Comparison of ENCODE assay signal across 8 cellular contexts in the genomic region with DNA sequence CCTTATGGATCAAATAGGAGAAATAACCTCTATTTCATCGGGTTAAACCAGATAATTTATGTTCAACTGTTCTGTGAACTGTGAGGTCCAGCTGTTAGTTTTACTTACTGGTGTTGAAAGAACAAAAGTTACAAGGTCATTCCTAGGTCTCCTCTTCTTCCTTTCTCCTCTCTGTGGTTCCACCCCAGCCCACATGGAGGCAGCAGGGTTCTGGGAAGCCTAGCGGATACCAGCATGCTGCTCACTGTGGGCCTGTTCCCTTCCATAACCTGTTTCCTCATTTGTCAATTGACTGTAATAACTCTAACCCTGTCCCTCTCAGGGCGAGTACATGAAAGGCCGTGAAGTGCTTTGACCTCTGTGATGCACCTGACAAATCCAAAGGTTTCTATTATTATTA. TPM values are rescaled to one million over a fixed set of nuclear protein-coding genes. Genes with fewer than 3 reads are reported as not detected.
DNase-seq lines count a peak whose midpoint lies in the region; ATAC-seq, FAIRE-seq and TF ChIP-seq lines count a peak whose summit lies in the region.

No MANE protein-coding gene starts in this region.

- peak; percentile 65 for DNase-seq in AG10803 (ENCODE audit: low read depth)
- DNase-seq in H54 (ENCODE audit: insufficient read length, low spot score): peak; percentile 57
- peak; percentile 36 for DNase-seq in SHP77 treated with DMSO at 0.1 percent for 48 hours (lab: John Stamatoyannopoulos, UW)
- peak; percentile 72 for DNase-seq in fibroblast of peridontal ligament (ENCODE audit: extremely low read depth)
- DNase-seq in occipital lobe (lab: John Stamatoyannopoulos, UW): peak; percentile 26

- TF ChIP-seq CTCF in AG10803 (conservative IDR thresholded peaks at IDR 0.05; ENCODE audit: low read length): peak; percentile 89

- H3K4me3 ChIP-seq in AG10803 (ENCODE audit: low read length): no peak overlapping the region

- no peak for ATAC-seq in HG02678 (IDR thresholded peaks at IDR 0.05; ENCODE audit: unreplicated experiment)
- no peak for ATAC-seq in HG03108 (IDR thresholded peaks at IDR 0.05; ENCODE audit: unreplicated experiment)
- no peak for ATAC-seq in GM19463 (IDR thresholded peaks at IDR 0.05; ENCODE audit: unreplicated experiment)

- no peak for FAIRE-seq in H54 (lab: Jason Lieb, UNC)

- TF ChIP-seq POLR2A in H54 (IDR thresholded peaks at IDR 0.05; ENCODE audit: low read depth, low read length): no peak

RNA-seq across cellular contexts. Expression of a gene that starts 27.8 kb away (rescaled TPM):
- total RNA-seq in occipital lobe: 1.6 TPM
